Comparison of ENCODE assay signal across 9 cellular contexts in the genomic region with DNA sequence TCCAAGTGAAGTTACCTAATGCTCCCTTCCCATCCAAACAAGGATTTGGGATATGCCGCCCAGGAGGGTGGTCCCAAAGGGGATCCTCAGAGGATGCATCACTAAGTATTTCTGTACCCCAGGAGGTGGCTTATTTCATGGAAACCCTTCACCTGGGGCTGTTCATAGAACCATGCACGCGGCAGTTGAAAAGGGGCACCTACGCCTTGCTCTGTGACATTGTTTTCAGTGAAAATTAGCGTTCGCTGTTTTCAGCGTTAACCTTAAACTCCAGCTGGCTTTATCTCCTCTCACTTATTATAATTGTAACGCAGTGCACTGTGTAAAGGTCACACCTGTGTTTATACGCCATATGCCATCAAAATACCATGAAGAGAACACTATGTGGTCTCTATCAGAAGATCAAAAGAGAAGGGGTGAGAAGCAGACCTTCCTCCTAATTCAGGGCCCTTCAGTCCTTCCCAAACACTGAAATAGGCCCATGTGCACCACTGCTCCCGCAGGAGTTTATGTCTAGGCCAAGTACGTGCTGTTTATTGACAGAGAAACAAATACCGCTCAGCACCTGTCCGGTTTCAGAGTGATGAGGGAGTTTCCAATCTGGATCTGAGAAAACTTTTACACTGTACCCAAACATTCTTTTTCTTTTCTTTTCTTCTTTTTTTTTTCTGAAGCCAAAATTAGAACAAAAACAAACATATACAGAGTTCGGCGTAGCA.
A peak's percentile ranks its signal among the peaks of the same experiment; 100 is the strongest.
DNase-seq lines count a peak whose midpoint lies in the region; ATAC-seq and TF ChIP-seq lines count a peak whose summit lies in the region.
"Had no signal": no experiment of that assay in that cellular context is flagged by ENCODE, and none has a peak within 500 bp of the region (broad histone marks: within the 10 kb centered on the region; RNA-seq: fewer than 3 reads in every experiment).

No MANE protein-coding gene starts in this region.

- H3K27me3 ChIP-seq in brain microvascular endothelial cell (replicated peaks): no peaks in the 10 kb centered on the region

- peaks cover 17% of the 10 kb centered on the region for H3K36me3 Mint-ChIP-seq in activated T-cell treated with anti-CD3 and anti-CD28 coated beads, Interleukin-2, amount 50 U/mL, for 4 hours (ENCODE audit: insufficient read depth)
- peaks cover 17% of the 10 kb centered on the region for H3K36me3 Mint-ChIP-seq in nephron progenitor cell (ENCODE audit: low read depth)

- no peak overlapping the region for H3K27ac ChIP-seq in brain microvascular endothelial cell

- H3K27ac Mint-ChIP-seq in nephron progenitor cell: no peak overlapping the region

- TF ChIP-seq CTCF in nephron progenitor cell (IDR thresholded peaks at IDR 0.05) (no peak), brain microvascular endothelial cell (IDR thresholded peaks at IDR 0.05; ENCODE audit: low read depth, low read length, missing control alignments) (no peak)

- no peaks in the 10 kb centered on the region for H3K27me3 Mint-ChIP-seq in activated T-cell treated with anti-CD3 and anti-CD28 coated beads, Interleukin-2, amount 50 U/mL, for 4 hours (ENCODE audit: low read depth)
- H3K27me3 Mint-ChIP-seq in nephron progenitor cell (ENCODE audit: low read depth, poor library complexity): peaks cover 3% of the 10 kb centered on the region

- H3K9me3 Mint-ChIP-seq in activated T-cell treated with anti-CD3 and anti-CD28 coated beads, Interleukin-2, amount 50 U/mL, for 4 hours: no peaks in the 10 kb centered on the region
- H3K9me3 Mint-ChIP-seq in nephron progenitor cell: no peaks in the 10 kb centered on the region

- peak overlapping the region; percentile 82 for H3K4me3 Mint-ChIP-seq in activated T-cell treated with anti-CD3 and anti-CD28 coated beads, Interleukin-2, amount 50 U/mL, for 4 hours
- H3K4me3 Mint-ChIP-seq in nephron progenitor cell: no peak overlapping the region

- peak; percentile 17 for DNase-seq in NCI-H1105 treated with DMSO at 0.1 percent for 48 hours (lab: John Stamatoyannopoulos, UW)
- no peak for DNase-seq in NCI-H1105 (lab: John Stamatoyannopoulos, UW)
- DNase-seq in activated T-cell treated with anti-CD3 and anti-CD28 coated beads, Interleukin-2, amount 50 U/mL, for 4 hours: no peak
- DNase-seq in stimulated activated naive CD4-positive, alpha-beta T cell (lab: John Stamatoyannopoulos, UW): peak; percentile 16 to 67 (median 38)
- no peak for DNase-seq in nephron progenitor cell
- no peak for DNase-seq in brain microvascular endothelial cell
- DNase-seq: stimulated activated CD4-positive, alpha-beta T cell treated with anti-CD3 and anti-CD28 coated beads, Interleukin-12 subunit alpha, Interleukin-12 subunit beta, amount 100 ng/mL, for 4 hours had no signal

- peaks cover 99% of the 10 kb centered on the region for H3K4me1 Mint-ChIP-seq in activated T-cell treated with anti-CD3 and anti-CD28 coated beads, Interleukin-2, amount 50 U/mL, for 4 hours (ENCODE audit: low read depth)
- peaks cover 83% of the 10 kb centered on the region for H3K4me1 Mint-ChIP-seq in nephron progenitor cell

- H3K4me3 ChIP-seq in brain microvascular endothelial cell (ENCODE audit: low read depth, low read length): no peak overlapping the region

- ATAC-seq in HG03159 (IDR thresholded peaks at IDR 0.05; ENCODE audit: unreplicated experiment) (peak; percentile 17), HG03442 (IDR thresholded peaks at IDR 0.05; ENCODE audit: unreplicated experiment) (no peak)
- no peak for ATAC-seq in activated T-cell treated with anti-CD3 and anti-CD28 coated beads, Interleukin-2, amount 50 U/mL, for 4 hours

- in situ Hi-C loops in brain microvascular endothelial cell (cut with HindIII; ENCODE audit: low pct_ligation_motif_present, low sequenced_read_pairs): no loop called here

- H3K36me3 ChIP-seq in brain microvascular endothelial cell (replicated peaks): no peaks in the 10 kb centered on the region

Comparison
In these comparisons a context has a peak if more than half of its experiments do, and no peak if none do; other contexts are left out.
1. DNase-seq: peak in NCI-H1105 treated with DMSO at 0.1 percent for 48 hours (single experiment) and stimulated activated naive CD4-positive, alpha-beta T cell (6 of 6); none in NCI-H1105 (single experiment), activated T-cell treated with anti-CD3 and anti-CD28 coated beads, Interleukin-2, amount 50 U/mL, for 4 hours (single experiment), nephron progenitor cell (single experiment) and brain microvascular endothelial cell (single experiment).